15 cellular contexts compared by ENCODE assay signal in genomic region chr3:63500196-63500595, GRCh38.
DNase-seq lines count a peak whose midpoint lies in the region; ATAC-seq and TF ChIP-seq lines count a peak whose summit lies in the region.
"Had no signal": no experiment of that assay in that cellular context is flagged by ENCODE, and none has a peak within 500 bp of the region (broad histone marks: within the 10 kb centered on the region; RNA-seq: fewer than 3 reads in every experiment).

No MANE protein-coding gene starts in this region.

- peak overlapping the region; percentile 45 for H3K27ac ChIP-seq in colonic mucosa
- H3K27ac ChIP-seq in mucosa of rectum (ENCODE audit: low read depth in 2 of 2, low read length in 2 of 2) = peak overlapping the region; percentile 53 to 73
- H3K27ac ChIP-seq: BLaER1 had no signal

- H3K4me1 ChIP-seq in colonic mucosa (no peaks in the 10 kb centered on the region), mucosa of rectum (ENCODE audit: control insufficient read depth in 2 of 2, insufficient read depth in 2 of 2, low read length in 2 of 2) (peaks cover 9 to 17% of the 10 kb centered on the region in 2 donors)
- H3K4me1 ChIP-seq: BLaER1 had no signal

- no peak overlapping the region for H3K9ac ChIP-seq in colonic mucosa (ENCODE audit: low read depth in 2 of 2, low read length in 2 of 2)
- no peak overlapping the region for H3K9ac ChIP-seq in mucosa of rectum (ENCODE audit: low read depth in 1 of 2, low read length in 2 of 2)
- H3K9ac ChIP-seq: BLaER1 had no signal

- DNase-seq in LoVo (ENCODE audit: low spot score) (peak; percentile 40), colonic mucosa (peak; percentile 65), occipital lobe (lab: John Stamatoyannopoulos, UW) (no peak), Kasumi-1 (lab: John Stamatoyannopoulos, UW) (no peak)
- DNase-seq: 8988T; CD4-positive, alpha-beta memory T cell; DMS153; DMS79; GDM1; GOT3; H9 had no signal

- H3K9me3 ChIP-seq in colonic mucosa (no peaks in the 10 kb centered on the region), mucosa of rectum (ENCODE audit: control insufficient read depth in 2 of 2, low read length in 2 of 2) (no peaks in the 10 kb centered on the region)
- H3K9me3 ChIP-seq: BLaER1 had no signal

- H3K4me3 ChIP-seq in colonic mucosa (no peak overlapping the region), mucosa of rectum (ENCODE audit: low read length in 2 of 2) (peak overlapping the region in 1 of 2 donors; percentile 29)
- H3K4me3 ChIP-seq: BLaER1 had no signal

- no peaks in the 10 kb centered on the region for H3K27me3 ChIP-seq in colonic mucosa
- no peaks in the 10 kb centered on the region for H3K27me3 ChIP-seq in mucosa of rectum (ENCODE audit: control insufficient read depth in 2 of 2, insufficient read depth in 2 of 2, low read length in 2 of 2)
- H3K27me3 ChIP-seq: BLaER1 had no signal

- ATAC-seq in GM21529 (IDR thresholded peaks at IDR 0.05; ENCODE audit: unreplicated experiment) = no peak
- no peak for ATAC-seq in GM19328 (IDR thresholded peaks at IDR 0.05; ENCODE audit: unreplicated experiment)

- no peaks in the 10 kb centered on the region for H3K36me3 ChIP-seq in colonic mucosa
- H3K36me3 ChIP-seq in mucosa of rectum (ENCODE audit: control insufficient read depth in 2 of 2, insufficient read depth in 2 of 2, low read length in 2 of 2) = no peaks in the 10 kb centered on the region
- H3K36me3 ChIP-seq: BLaER1 had no signal

- intact Hi-C loops in colonic mucosa (cut with DNase I) = no loop called here

- TF ChIP-seq CTCF in colonic mucosa (IDR thresholded peaks at IDR 0.05) = no peak

Comparison
In these comparisons a context has a peak if more than half of its experiments do, and no peak if none do; other contexts are left out.
1. DNase-seq: peak in LoVo (single experiment) and colonic mucosa (single experiment); none in occipital lobe (single experiment) and Kasumi-1 (0 of 2).